8 cellular contexts compared by ENCODE assay signal in the genomic region with DNA sequence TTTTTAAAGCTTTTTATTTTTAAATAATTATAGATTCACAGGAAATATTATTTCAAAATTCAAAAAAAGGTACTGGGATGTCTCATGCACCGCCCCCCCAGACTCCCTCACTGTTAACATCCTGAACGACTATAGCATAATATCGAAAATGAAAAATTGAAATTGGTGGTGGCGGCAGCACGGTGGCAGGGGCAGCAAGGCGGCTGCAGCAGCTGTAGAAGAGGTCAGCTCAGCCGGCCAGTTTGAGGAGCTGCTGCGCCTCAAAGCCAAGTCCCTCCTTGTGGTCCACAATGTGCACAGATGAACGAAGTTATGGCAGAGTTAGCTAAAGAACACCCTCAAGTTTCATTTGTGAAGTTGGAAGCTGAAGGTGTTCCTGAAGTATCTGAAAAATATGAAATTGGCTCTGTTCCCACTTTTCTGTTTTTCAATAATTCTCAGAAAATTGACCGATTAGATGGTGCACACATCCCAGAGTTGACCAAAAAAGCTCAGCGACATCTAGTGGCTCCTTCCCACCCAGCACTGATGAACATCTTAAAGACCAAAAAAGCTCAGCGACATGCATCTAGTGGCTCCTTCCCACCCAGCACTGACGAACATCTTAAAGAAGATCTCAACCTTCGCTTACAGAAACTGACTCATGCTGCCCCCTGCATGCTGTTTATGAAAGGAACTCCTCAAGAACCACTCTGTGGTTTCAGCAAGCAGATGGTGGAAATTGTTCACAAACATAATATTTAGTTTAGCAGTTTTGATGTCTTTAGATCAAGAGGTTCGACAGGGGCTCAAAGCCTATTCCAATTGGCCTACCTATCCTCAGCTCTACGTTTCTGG.
A peak's percentile ranks its signal among the peaks of the same experiment; 100 is the strongest.
DNase-seq lines count a peak whose midpoint lies in the region; ATAC-seq and TF ChIP-seq lines count a peak whose summit lies in the region.

No MANE protein-coding gene starts in this region.

- TF ChIP-seq CTCF in Calu3 (IDR thresholded peaks at IDR 0.05; ENCODE audit: unreplicated experiment) = peak; percentile 26

- no peak overlapping the region for H3K4me3 Mint-ChIP-seq in Calu3 (ENCODE audit: low read depth, unreplicated experiment)

- no peaks in the 10 kb centered on the region for H3K27me3 Mint-ChIP-seq in Calu3 (ENCODE audit: unreplicated experiment)

- intact Hi-C loops in Calu3 (cut with micrococcal nuclease; ENCODE audit: unreplicated experiment) = loop anchor here (1.0 to 10.0 kb wide), 3 partner anchors 41 to 230 kb away; partner anchors contain the start of gene FAM50B
- intact Hi-C loops in left ventricle myocardium superior (cut with micrococcal nuclease) = no loop called here

- BruUV-seq in Calu3 (replicated peaks; lab: Mats Ljungman, UMichigan) = no TSS peak

- H3K27ac Mint-ChIP-seq in Calu3 (ENCODE audit: unreplicated experiment) = no peak overlapping the region

- peak; percentile 29 for DNase-seq in Calu3
- peak; percentile 38 for DNase-seq in SK-N-DZ (ENCODE audit: low spot score)
- DNase-seq in activated naive CD8-positive, alpha-beta T cell treated with anti-CD3 and anti-CD28 coated beads, Interleukin-2, amount 50 U/mL, for 16 hours (ENCODE audit: low read depth, low spot score) = peak; percentile 4
- no peak for DNase-seq in left ventricle myocardium superior
- peak; percentile 94 for DNase-seq in skeletal muscle cell (ENCODE audit: low read depth)
- no peak for DNase-seq in NCI-H128 (lab: John Stamatoyannopoulos, UW; ENCODE audit: unreplicated experiment)

- H3K4me3 ChIP-seq in skeletal muscle cell (ENCODE audit: low read depth, low read length) = no peak overlapping the region

- peak; percentile 77 for ATAC-seq in GM19452 (IDR thresholded peaks at IDR 0.05; ENCODE audit: unreplicated experiment)
- peak; percentile 75 for ATAC-seq in HG03521 (IDR thresholded peaks at IDR 0.05; ENCODE audit: unreplicated experiment)
- ATAC-seq in left ventricle myocardium superior = peak; percentile 95

- H3K9me3 Mint-ChIP-seq in Calu3 (ENCODE audit: low read depth, unreplicated experiment) = peaks cover 5% of the 10 kb centered on the region

- H3K36me3 Mint-ChIP-seq in Calu3 (ENCODE audit: insufficient read depth, unreplicated experiment) = no peaks in the 10 kb centered on the region

- CTCF ChIA-PET in Calu3 (lab: Charles Lee) = interaction anchor here (0.5 to 1.9 kb wide), 10 partner anchors 42 to 235 kb away, joined by 3 to 15 read pairs (median 4); partner anchors contain the start of gene FAM50B

- H3K4me1 Mint-ChIP-seq in Calu3 (ENCODE audit: low read depth, unreplicated experiment) = peaks cover 8% of the 10 kb centered on the region

Comparison
In these comparisons a context has a peak if more than half of its experiments do, and no peak if none do; other contexts are left out.
1. DNase-seq: peak in Calu3 (single experiment), SK-N-DZ (single experiment), activated naive CD8-positive, alpha-beta T cell treated with anti-CD3 and anti-CD28 coated beads, Interleukin-2, amount 50 U/mL, for 16 hours (single experiment) and skeletal muscle cell (single experiment); none in left ventricle myocardium superior (single experiment) and NCI-H128 (single experiment).
2. Peak in every context shown above with its lines, with median percentiles within 50 percentile points of each other: ATAC-seq.